17 cellular contexts compared by ENCODE assay signal in the genomic region with DNA sequence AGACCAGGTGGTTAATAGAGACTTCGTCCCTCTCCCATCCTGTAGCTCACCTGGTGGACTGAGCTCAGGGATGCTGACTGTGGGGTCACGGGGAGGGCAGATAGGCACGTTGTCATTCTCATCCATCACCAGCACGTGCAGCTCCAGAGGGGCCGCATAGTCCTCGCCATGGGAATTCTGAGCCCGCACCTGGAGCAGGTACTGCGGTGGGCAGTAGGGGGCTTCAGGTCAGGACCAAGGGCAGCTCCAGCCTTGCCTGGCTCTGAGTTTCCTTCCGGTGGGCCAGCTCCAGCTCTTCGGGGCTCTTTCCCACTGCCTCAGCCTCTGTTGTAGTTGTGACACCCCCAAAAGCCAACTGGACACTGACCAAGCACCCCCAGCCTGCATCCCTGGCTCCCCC. TPM values are rescaled to one million over a fixed set of nuclear protein-coding genes. Genes with fewer than 3 reads are reported as not detected.
DNase-seq lines count a peak whose midpoint lies in the region; ATAC-seq and TF ChIP-seq lines count a peak whose summit lies in the region.
"Had no signal": no experiment of that assay in that cellular context is flagged by ENCODE, and none has a peak within 500 bp of the region (broad histone marks: within the 10 kb centered on the region; RNA-seq: fewer than 3 reads in every experiment).

No MANE protein-coding gene starts in this region.

- no peaks in the 10 kb centered on the region for H3K4me1 ChIP-seq in GM23338 (ENCODE audit: insufficient read depth)
- H3K4me1 ChIP-seq: BE2C, Peyer's patch had no signal

- no peaks in the 10 kb centered on the region for H4K20me1 ChIP-seq in GM23338 (replicated peaks; ENCODE audit: insufficient read depth)

- no peaks in the 10 kb centered on the region for H3F3A ChIP-seq in GM23338 (replicated peaks; ENCODE audit: low read depth)

- no peak overlapping the region for H3K4me3 Mint-ChIP-seq in GM23338
- H3K4me3 Mint-ChIP-seq in WTC11 = no peak overlapping the region
- H3K4me3 Mint-ChIP-seq in nephron progenitor cell = no peak overlapping the region
- H3K4me3 Mint-ChIP-seq: CD4-positive, alpha-beta memory T cell had no signal

- ATAC-seq in GM23338 (peak; percentile 87), WTC11 (peak; percentile 90), HG03520 (IDR thresholded peaks at IDR 0.05; ENCODE audit: unreplicated experiment) (no peak)

- TF ChIP-seq CTCF in GM23338 (conservative IDR thresholded peaks at IDR 0.05; ENCODE audit: low read depth in 2 of 2) = 0 out of 4 replicates have a peak, but pooled peaks of 1 of the 2 experiments have one; percentile 16
- TF ChIP-seq CTCF in WTC11 (IDR thresholded peaks at IDR 0.05) = no peak
- no peak for TF ChIP-seq CTCF in nephron progenitor cell (IDR thresholded peaks at IDR 0.05)

- no peaks in the 10 kb centered on the region for H3K79me2 ChIP-seq in GM23338 (replicated peaks; ENCODE audit: insufficient read depth)

- no peaks in the 10 kb centered on the region for H3K36me3 ChIP-seq in GM23338 (ENCODE audit: insufficient read depth)
- H3K36me3 ChIP-seq: BE2C, Peyer's patch had no signal

- DNase-seq in GM23338 (ENCODE audit: low spot score) = peak; percentile 75
- DNase-seq in WTC11 (ENCODE audit: low spot score) = peak; percentile 66
- peak; percentile 46 for DNase-seq in nephron progenitor cell
- no peak for DNase-seq in GF-D8 (lab: John Stamatoyannopoulos, UW)
- DNase-seq: BE2C; CD4-positive, alpha-beta memory T cell; EL; Kasumi-1; NCI-H1105 treated with DMSO at 0.1 percent for 48 hours; NCI-H1930; NCI-H2171; NCI-H82; Peyer's patch; SHP77 treated with DMSO at 0.1 percent for 48 hours had no signal

- H3K4me1 Mint-ChIP-seq in GM23338 = no peaks in the 10 kb centered on the region
- H3K4me1 Mint-ChIP-seq in WTC11 = no peaks in the 10 kb centered on the region
- no peaks in the 10 kb centered on the region for H3K4me1 Mint-ChIP-seq in nephron progenitor cell
- H3K4me1 Mint-ChIP-seq: CD4-positive, alpha-beta memory T cell had no signal

- H3K4me2 ChIP-seq in GM23338 = no peak overlapping the region

- H2AFZ ChIP-seq in GM23338 = no peak overlapping the region

- H3K27me3 Mint-ChIP-seq in GM23338 (ENCODE audit: insufficient read depth, low read depth, poor library complexity) (peaks cover 12% of the 10 kb centered on the region), WTC11 (ENCODE audit: low read depth) (peaks cover 8% of the 10 kb centered on the region), nephron progenitor cell (ENCODE audit: low read depth, poor library complexity) (peaks cover 41% of the 10 kb centered on the region)

- no peak overlapping the region for H3K4me3 ChIP-seq in GM23338
- H3K4me3 ChIP-seq: Peyer's patch had no signal

- H3K36me3 Mint-ChIP-seq in GM23338 (ENCODE audit: low read depth) = no peaks in the 10 kb centered on the region
- H3K36me3 Mint-ChIP-seq in WTC11 = no peaks in the 10 kb centered on the region
- no peaks in the 10 kb centered on the region for H3K36me3 Mint-ChIP-seq in nephron progenitor cell (ENCODE audit: low read depth)
- H3K36me3 Mint-ChIP-seq: CD4-positive, alpha-beta memory T cell had no signal

- H3K9me2 ChIP-seq in GM23338 (ENCODE audit: insufficient read depth) = no peaks in the 10 kb centered on the region

- H3K27me3 ChIP-seq in GM23338 (ENCODE audit: insufficient read depth) = no peaks in the 10 kb centered on the region
- H3K27me3 ChIP-seq: BE2C, Peyer's patch had no signal

- no peaks in the 10 kb centered on the region; the same call in 2 of the 3 replicates for H3K9me3 Mint-ChIP-seq in GM23338
- H3K9me3 Mint-ChIP-seq in WTC11 = no peaks in the 10 kb centered on the region
- no peaks in the 10 kb centered on the region for H3K9me3 Mint-ChIP-seq in nephron progenitor cell
- H3K9me3 Mint-ChIP-seq: CD4-positive, alpha-beta memory T cell had no signal

- no peak overlapping the region for H3K27ac ChIP-seq in GM23338 (ENCODE audit: low read depth)
- H3K27ac ChIP-seq: Peyer's patch had no signal

- H3K27ac Mint-ChIP-seq in GM23338 = no peak overlapping the region
- H3K27ac Mint-ChIP-seq in WTC11 = no peak overlapping the region
- no peak overlapping the region for H3K27ac Mint-ChIP-seq in nephron progenitor cell
- H3K27ac Mint-ChIP-seq: CD4-positive, alpha-beta memory T cell had no signal

- CTCF ChIA-PET in WTC11 (lab: Charles Lee) = interaction anchor here (0.7 to 4.8 kb wide), 12 partner anchors 10 to 293 kb away, joined by 3 to 53 read pairs (median 4); partner anchors contain the start of genes NAE1 and RRAD

- POLR2A ChIA-PET in WTC11 (lab: Charles Lee) = no interaction called here

TF ChIP-seq in GM23338, 12 proteins besides CTCF, POLR2A, EP300 and RAD21 (continues in another document):
- peak; percentile 79 for TF ChIP-seq REST (IDR thresholded peaks at IDR 0.05; ENCODE audit: unreplicated experiment)
- TF ChIP-seq ZNF331 (CRISPR knock-in tag; IDR thresholded peaks at IDR 0.05; ENCODE audit: low read depth) = no peak
- no peak for TF ChIP-seq JUNB (IDR thresholded peaks at IDR 0.05; ENCODE audit: unreplicated experiment)
- TF ChIP-seq POLR2AphosphoS5 (IDR thresholded peaks at IDR 0.05; ENCODE audit: low read depth) = no peak

TF ChIP-seq in WTC11, 78 proteins besides CTCF, POLR2A, EP300 and RAD21:
- TF ChIP-seq, protein P1, sequence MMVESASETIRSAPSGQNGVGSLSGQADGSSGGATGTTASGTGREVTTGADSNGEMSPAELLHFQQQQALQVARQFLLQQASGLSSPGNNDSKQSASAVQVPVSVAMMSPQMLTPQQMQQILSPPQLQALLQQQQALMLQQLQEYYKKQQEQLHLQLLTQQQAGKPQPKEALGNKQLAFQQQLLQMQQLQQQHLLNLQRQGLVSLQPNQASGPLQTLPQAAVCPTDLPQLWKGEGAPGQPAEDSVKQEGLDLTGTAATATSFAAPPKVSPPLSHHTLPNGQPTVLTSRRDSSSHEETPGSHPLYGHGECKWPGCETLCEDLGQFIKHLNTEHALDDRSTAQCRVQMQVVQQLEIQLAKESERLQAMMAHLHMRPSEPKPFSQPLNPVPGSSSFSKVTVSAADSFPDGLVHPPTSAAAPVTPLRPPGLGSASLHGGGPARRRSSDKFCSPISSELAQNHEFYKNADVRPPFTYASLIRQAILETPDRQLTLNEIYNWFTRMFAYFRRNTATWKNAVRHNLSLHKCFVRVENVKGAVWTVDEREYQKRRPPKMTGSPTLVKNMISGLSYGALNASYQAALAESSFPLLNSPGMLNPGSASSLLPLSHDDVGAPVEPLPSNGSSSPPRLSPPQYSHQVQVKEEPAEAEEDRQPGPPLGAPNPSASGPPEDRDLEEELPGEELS (CRISPR knock-in tag; IDR thresholded peaks at IDR 0.05) = no peak
- TF ChIP-seq HMGA2 (CRISPR knock-in tag; IDR thresholded peaks at IDR 0.05) = no peak
- TF ChIP-seq KAT7 (CRISPR knock-in tag; IDR thresholded peaks at IDR 0.05; ENCODE audit: borderline replicate concordance) = 0 out of 2 replicates have a peak, but pooled peaks have one; percentile 50
- no peak for TF ChIP-seq EMX1 (CRISPR knock-in tag; IDR thresholded peaks at IDR 0.05)
- TF ChIP-seq IRF2 (CRISPR knock-in tag; IDR thresholded peaks at IDR 0.05; ENCODE audit: borderline replicate concordance, low read depth) = no peak
- TF ChIP-seq GTF2I (CRISPR knock-in tag; conservative IDR thresholded peaks at IDR 0.05) = no peak
- 0 out of 2 replicates have a peak, but pooled peaks have one; percentile 28 for TF ChIP-seq FOXP1 (CRISPR knock-in tag; IDR thresholded peaks at IDR 0.05; ENCODE audit: borderline replicate concordance)
- no peak for TF ChIP-seq RELA (CRISPR knock-in tag; IDR thresholded peaks at IDR 0.05; ENCODE audit: borderline replicate concordance)
- TF ChIP-seq TCF7 (CRISPR knock-in tag; IDR thresholded peaks at IDR 0.05; ENCODE audit: low read depth) = no peak
- TF ChIP-seq E2F5 (CRISPR knock-in tag; IDR thresholded peaks at IDR 0.05) = no peak
- TF ChIP-seq, protein P2, sequence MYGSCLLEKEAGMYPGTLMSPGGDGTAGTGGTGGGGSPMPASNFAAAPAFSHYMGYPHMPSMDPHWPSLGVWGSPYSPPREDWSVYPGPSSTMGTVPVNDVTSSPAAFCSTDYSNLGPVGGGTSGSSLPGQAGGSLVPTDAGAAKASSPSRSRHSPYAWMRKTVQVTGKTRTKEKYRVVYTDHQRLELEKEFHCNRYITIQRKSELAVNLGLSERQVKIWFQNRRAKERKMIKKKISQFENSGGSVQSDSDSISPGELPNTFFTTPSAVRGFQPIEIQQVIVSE (CRISPR knock-in tag; IDR thresholded peaks at IDR 0.05; ENCODE audit: borderline replicate concordance) = no peak

RNA-seq across cellular contexts. Expression of gene CDH16, which starts 5.6 kb away (rescaled TPM):
- not detected in 2 replicates for total RNA-seq in GM23338 (2014; rRNA removed; shearing (Covaris generic))
- not detected in 2 replicates for polyA plus RNA-seq in GM23338 (2016; fragmentation: Nextera tagmentation; extraction: Ambion mirVana)
- not detected in 3 replicates for total RNA-seq in WTC11 (2021)
- total RNA-seq: CD4-positive, alpha-beta memory T cell; NCI-H460 had no signal
- polyA plus RNA-seq: AG04450; CD4-positive, alpha-beta memory T cell had no signal

RNA-seq across cellular contexts. Expression of gene RRAD, which starts 12.3 kb away (rescaled TPM):
- not detected in 2 replicates for total RNA-seq in GM23338 (2014; rRNA removed; shearing (Covaris generic))
- polyA plus RNA-seq in GM23338 (2016; fragmentation: Nextera tagmentation; extraction: Ambion mirVana) = 0.18 and 0.52 TPM in 2 replicates
- 0.16 to 0.52 TPM (median 0.18 TPM) in 3 replicates for total RNA-seq in WTC11 (2021)
- polyA plus RNA-seq: CD4-positive, alpha-beta memory T cell had no signal

RNA-seq across cellular contexts. Expression of gene CIAO2B, which starts 21.1 kb away (rescaled TPM):
- 85.0 and 92.4 TPM in 2 replicates for total RNA-seq in GM23338 (2014; rRNA removed; shearing (Covaris generic))
- 181 and 189 TPM in 2 replicates for polyA plus RNA-seq in GM23338 (2016; fragmentation: Nextera tagmentation; extraction: Ambion mirVana)
- 59.7 to 72.7 TPM (median 71.4 TPM) in 3 replicates for total RNA-seq in WTC11 (2021)

RNA-seq across cellular contexts. Expression of gene CES2, which starts 22.2 kb away (rescaled TPM):
- total RNA-seq in GM23338 (2014; rRNA removed; shearing (Covaris generic)) = 8.2 and 9.3 TPM in 2 replicates
- 4.3 and 5.0 TPM in 2 replicates for polyA plus RNA-seq in GM23338 (2016; fragmentation: Nextera tagmentation; extraction: Ambion mirVana)
- 21.6 to 29.7 TPM (median 23.2 TPM) in 3 replicates for total RNA-seq in WTC11 (2021)

RNA-seq across cellular contexts. Expression of gene PDP2, which starts 32.8 kb away (rescaled TPM):
- total RNA-seq in GM23338 (2014; rRNA removed; shearing (Covaris generic)) = 23.2 and 37.9 TPM in 2 replicates
- polyA plus RNA-seq in GM23338 (2016; fragmentation: Nextera tagmentation; extraction: Ambion mirVana) = 8.2 and 9.0 TPM in 2 replicates
- total RNA-seq in WTC11 (2021) = 26.4 to 28.4 TPM (median 27.0 TPM) in 3 replicates
